In the genomic region with DNA sequence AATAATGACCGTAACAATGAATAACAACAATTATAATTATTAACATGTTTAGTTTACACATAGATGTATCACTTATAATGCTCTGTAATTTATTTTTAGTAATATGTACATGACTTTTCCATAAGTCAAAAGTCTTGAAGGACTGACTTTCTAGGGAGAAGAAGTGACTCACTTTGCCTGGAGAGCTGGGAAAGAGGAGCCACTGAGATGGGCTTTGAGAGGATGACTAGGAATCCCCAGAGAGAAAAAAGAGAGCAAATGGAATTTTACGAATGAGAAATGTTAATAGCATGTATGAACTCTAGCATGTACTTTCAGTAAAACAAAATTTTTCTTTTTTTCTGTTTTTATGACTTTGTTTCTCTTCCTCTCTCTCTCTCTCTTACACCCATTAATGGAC, we compare ENCODE assay signal across 22 cellular contexts.
"Had no signal": no experiment of that assay in that cellular context is flagged by ENCODE, and none has a peak within 500 bp of the region (broad histone marks: within the 10 kb centered on the region; RNA-seq: fewer than 3 reads in every experiment).

No MANE protein-coding gene starts in this region.

- H3K36me3 ChIP-seq: ascending aorta, cardiac muscle cell, pancreas, right lobe of liver, thoracic aorta, upper lobe of right lung had no signal

- H3K4me1 ChIP-seq: ascending aorta, pancreas, right lobe of liver, upper lobe of right lung had no signal

- H3K27me3 ChIP-seq: ascending aorta, cardiac muscle cell, pancreas, right lobe of liver, upper lobe of right lung had no signal

- H3K4me2 ChIP-seq: smooth muscle cell had no signal

- H3K36me3 Mint-ChIP-seq: memory B cell; naive thymus-derived CD8-positive, alpha-beta T cell; stimulated activated effector memory CD8-positive, alpha-beta T cell treated with anti-CD3 and anti-CD28 coated beads, Interleukin-12 subunit alpha, Interleukin-12 subunit beta, amount 100 ng/mL, for 72 hours; T-cell had no signal

- H3K4me3 ChIP-seq: ascending aorta, cardiac muscle cell, pancreas, right lobe of liver, smooth muscle cell, thoracic aorta, upper lobe of right lung had no signal

- H3K27ac Mint-ChIP-seq: activated CD4-positive, alpha-beta T cell treated with anti-CD3 and anti-CD28 coated beads, Interleukin-2, amount 10 ng/mL, durations not matched to agents 7 days and 5 days; effector memory CD8-positive, alpha-beta T cell; memory B cell; stimulated activated effector memory CD8-positive, alpha-beta T cell treated with anti-CD3 and anti-CD28 coated beads, Interleukin-12 subunit alpha, Interleukin-12 subunit beta, amount 100 ng/mL, for 72 hours; T-cell had no signal

- H3K9me3 ChIP-seq: ascending aorta, pancreas, right lobe of liver, thoracic aorta, upper lobe of right lung had no signal

- H3K4me1 Mint-ChIP-seq: activated CD4-positive, alpha-beta T cell treated with anti-CD3 and anti-CD28 coated beads, Interleukin-2, amount 10 ng/mL, durations not matched to agents 7 days and 5 days; memory B cell; naive thymus-derived CD8-positive, alpha-beta T cell; stimulated activated effector memory CD8-positive, alpha-beta T cell treated with anti-CD3 and anti-CD28 coated beads, Interleukin-12 subunit alpha, Interleukin-12 subunit beta, amount 100 ng/mL, for 72 hours; T-cell had no signal

- ATAC-seq: effector memory CD8-positive, alpha-beta T cell; left ventricle myocardium superior; naive thymus-derived CD8-positive, alpha-beta T cell; pancreas; right lobe of liver; SK-N-SH treated with all-trans-retinoic acid at 6 μM for 48 hours; stimulated activated effector memory CD8-positive, alpha-beta T cell treated with anti-CD3 and anti-CD28 coated beads, Interleukin-12 subunit alpha, Interleukin-12 subunit beta, amount 100 ng/mL, for 72 hours; T-cell; upper lobe of right lung had no signal

- H3K27ac ChIP-seq: ascending aorta, cardiac muscle cell, pancreas, right lobe of liver, thoracic aorta, upper lobe of right lung had no signal

- FAIRE-seq: frontal cortex, pancreas had no signal

- H3K9me3 Mint-ChIP-seq: activated CD4-positive, alpha-beta T cell treated with anti-CD3 and anti-CD28 coated beads, Interleukin-2, amount 10 ng/mL, durations not matched to agents 7 days and 5 days; effector memory CD8-positive, alpha-beta T cell; memory B cell; stimulated activated effector memory CD8-positive, alpha-beta T cell treated with anti-CD3 and anti-CD28 coated beads, Interleukin-12 subunit alpha, Interleukin-12 subunit beta, amount 100 ng/mL, for 72 hours; T-cell had no signal

- DNase-seq: activated CD4-positive, alpha-beta T cell treated with anti-CD3 and anti-CD28 coated beads, Interleukin-2, amount 10 ng/mL, durations not matched to agents 7 days and 5 days; activated CD8-positive, alpha-beta memory T cell treated with anti-CD3 and anti-CD28 coated beads, Interleukin-2, amount 50 U/mL, for 4 hours; activated effector memory CD4-positive, alpha-beta T cell treated with anti-CD3 and anti-CD28 coated beads, Interleukin-2, amount 50 U/mL, for 16 hours; activated naive CD4-positive, alpha-beta T cell treated with anti-CD3 and anti-CD28 coated beads, Interleukin-2, amount 50 U/mL, for 16 hours; activated T-cell treated with anti-CD3 and anti-CD28 coated beads, Interleukin-2, amount 50 U/mL, for 48 hours; effector memory CD8-positive, alpha-beta T cell; left ventricle myocardium superior; naive thymus-derived CD8-positive, alpha-beta T cell; pancreas; right lobe of liver; stimulated activated CD4-positive, alpha-beta T cell treated with anti-CD3 and anti-CD28 coated beads, Interleukin-4, amount 100 ng/mL, for 24 hours; T-cell; T-helper 9 cell; upper lobe of right lung had no signal

- H3K4me3 Mint-ChIP-seq: activated CD4-positive, alpha-beta T cell treated with anti-CD3 and anti-CD28 coated beads, Interleukin-2, amount 10 ng/mL, durations not matched to agents 7 days and 5 days; effector memory CD8-positive, alpha-beta T cell; memory B cell; naive thymus-derived CD8-positive, alpha-beta T cell; stimulated activated effector memory CD8-positive, alpha-beta T cell treated with anti-CD3 and anti-CD28 coated beads, Interleukin-12 subunit alpha, Interleukin-12 subunit beta, amount 100 ng/mL, for 72 hours; T-cell had no signal
